Comparison of ENCODE assay signal across 8 cellular contexts in genomic region chr1:100455478-100456072, GRCh38.
DNase-seq lines count a peak whose midpoint lies in the region; ATAC-seq and TF ChIP-seq lines count a peak whose summit lies in the region.

No MANE protein-coding gene starts in this region.

- no TSS peak for BruUV-seq in A673 (replicated peaks; lab: Mats Ljungman, UMichigan)

- H3K27me3 ChIP-seq in A673 (replicated peaks; ENCODE audit: insufficient read depth, low read depth, low read length, poor library complexity) (no peaks in the 10 kb centered on the region), gastroesophageal sphincter (no peaks in the 10 kb centered on the region)

- CTCF ChIA-PET in A673 (lab: Charles Lee) = interaction anchor here (0.5 to 1.4 kb wide), 2 partner anchors 8 to 364 kb away, joined by 4 read pairs; no protein-coding TSS in a partner anchor

- TF ChIP-seq EP300 in gastroesophageal sphincter (IDR thresholded peaks at IDR 0.05) = no peak

- no peak overlapping the region for H3K4me3 ChIP-seq in A673 (ENCODE audit: low read depth, low read length, poor library complexity, severe bottlenecking)
- no peak overlapping the region for H3K4me3 ChIP-seq in GM12864 (ENCODE audit: low read depth, low read length)
- no peak overlapping the region for H3K4me3 ChIP-seq in gastroesophageal sphincter

- peak; percentile 70 for TF ChIP-seq CTCF in A673 (conservative IDR thresholded peaks at IDR 0.05; ENCODE audit: low read depth, low read length)
- TF ChIP-seq CTCF in GM12864 (IDR thresholded peaks at IDR 0.05; ENCODE audit: low read depth, low read length, missing control alignments) = peak; percentile 17
- TF ChIP-seq CTCF in gastroesophageal sphincter (IDR thresholded peaks at IDR 0.05) = peak in 3 of 4 experiments; percentile 25 to 47 (median 37)

- no peak for ATAC-seq in gastroesophageal sphincter
- no peak for ATAC-seq in HG02642 (IDR thresholded peaks at IDR 0.05; ENCODE audit: poor library complexity, unreplicated experiment)
- ATAC-seq in stimulated activated naive CD8-positive, alpha-beta T cell treated with anti-CD3 and anti-CD28 coated beads, Interleukin-15, Interleukin-2, amounts not matched to agents 100 U/mL and 50 U/mL, for 24 hours = no peak
- no peak for ATAC-seq in HG03378 (IDR thresholded peaks at IDR 0.05; ENCODE audit: unreplicated experiment)

- H3K9me3 ChIP-seq in A673 (ENCODE audit: low read depth, low read length, poor library complexity, severe bottlenecking) (no peaks in the 10 kb centered on the region), gastroesophageal sphincter (no peaks in the 10 kb centered on the region)

- H3K27ac ChIP-seq in A673 (ENCODE audit: low read depth, low read length, poor library complexity, severe bottlenecking) (no peak overlapping the region), gastroesophageal sphincter (no peak overlapping the region)

- intact Hi-C loops in A673 (cut with micrococcal nuclease; ENCODE audit: unreplicated experiment) = loop anchor here (5.0 to 10.0 kb wide), 3 partner anchors 171 to 488 kb away; partner anchors contain the start of genes SASS6, SLC35A3 and TRMT13

- POLR2A ChIA-PET in A673 (lab: Charles Lee; ENCODE audit: low non-redundant PET) = no interaction called here

- H3K4me1 ChIP-seq in A673 (ENCODE audit: insufficient read depth, low read length, poor library complexity, severe bottlenecking) (peaks cover 5% of the 10 kb centered on the region), gastroesophageal sphincter (peaks cover 0 to 13% (median 3%) of the 10 kb centered on the region in 3 donors)

- H3K36me3 ChIP-seq in A673 (ENCODE audit: insufficient read depth, low read length, poor library complexity, severe bottlenecking) = no peaks in the 10 kb centered on the region
- peaks cover 0 to 1% of the 10 kb centered on the region in 2 donors for H3K36me3 ChIP-seq in gastroesophageal sphincter

- no peak for TF ChIP-seq POLR2A in gastroesophageal sphincter (IDR thresholded peaks at IDR 0.05)

- DNase-seq in A673 (ENCODE audit: low spot score) = peak; percentile 32
- no peak for DNase-seq in GM12864 (ENCODE audit: low read depth)
- peak; percentile 37 for DNase-seq in SKM-1 (lab: John Stamatoyannopoulos, UW; ENCODE audit: unreplicated experiment)
- DNase-seq in epidermal melanocyte (ENCODE audit: insufficient read length, low spot score) = no peak
- DNase-seq in stimulated activated naive CD8-positive, alpha-beta T cell treated with anti-CD3 and anti-CD28 coated beads, Interleukin-15, Interleukin-2, amounts not matched to agents 100 U/mL and 50 U/mL, for 24 hours = no peak

Comparison
In these comparisons a context has a peak if more than half of its experiments do, and no peak if none do; other contexts are left out.
1. DNase-seq: peak in A673 (single experiment) and SKM-1 (single experiment); none in GM12864 (single experiment), epidermal melanocyte (single experiment) and stimulated activated naive CD8-positive, alpha-beta T cell treated with anti-CD3 and anti-CD28 coated beads, Interleukin-15, Interleukin-2, amounts not matched to agents 100 U/mL and 50 U/mL, for 24 hours (single experiment).
2. CTCF ChIP-seq: peak in every context shown above with its lines; median percentile 70 in A673; 37 in gastroesophageal sphincter; 17 in GM12864.